1 cellular context compared by ENCODE assay signal in the genomic region with DNA sequence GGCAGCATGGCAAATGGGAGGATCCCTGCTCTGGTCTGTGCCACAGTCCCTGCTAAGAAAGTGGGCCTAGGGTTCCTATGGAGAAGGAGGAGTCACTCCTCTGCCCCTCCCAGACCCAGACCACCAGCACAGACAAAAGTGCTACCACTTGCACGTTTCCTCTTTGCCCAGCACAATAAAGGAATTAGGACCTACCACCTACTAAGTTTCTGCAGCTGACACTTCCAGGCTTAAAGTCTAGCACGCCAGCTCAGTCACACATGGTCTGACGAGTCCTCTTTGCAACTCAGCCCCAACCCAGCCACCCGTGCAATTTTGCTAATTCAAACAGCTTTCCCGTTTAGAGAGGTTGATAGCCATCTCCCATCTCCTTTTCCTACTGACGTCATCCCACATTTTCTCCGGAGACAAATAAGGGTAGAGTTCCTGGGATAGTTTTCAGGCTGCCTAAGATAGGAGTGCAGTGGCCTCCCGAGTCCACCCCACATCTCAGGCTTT.
TF ChIP-seq lines count a peak whose summit lies in the region.

No MANE protein-coding gene starts in this region.

TF ChIP-seq in K562, 482 proteins besides CTCF, POLR2A, EP300 and RAD21 (continued from another document):
- TF ChIP-seq DPF2 (IDR thresholded peaks at IDR 0.05): peak; percentile 60; the same call in 1 of the 2 replicates
- no peak for TF ChIP-seq PHB2 (IDR thresholded peaks at IDR 0.05; ENCODE audit: low read depth)
- no peak for TF ChIP-seq ATF1 (CRISPR knock-in tag; IDR thresholded peaks at IDR 0.05)
- TF ChIP-seq ATF1 (tag; IDR thresholded peaks at IDR 0.05): peak; percentile 66; the same call in 1 of the 2 replicates
- peak; percentile 96 for TF ChIP-seq ATF7 (IDR thresholded peaks at IDR 0.05)
- TF ChIP-seq, protein P1, sequence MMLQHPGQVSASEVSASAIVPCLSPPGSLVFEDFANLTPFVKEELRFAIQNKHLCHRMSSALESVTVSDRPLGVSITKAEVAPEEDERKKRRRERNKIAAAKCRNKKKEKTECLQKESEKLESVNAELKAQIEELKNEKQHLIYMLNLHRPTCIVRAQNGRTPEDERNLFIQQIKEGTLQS (IDR thresholded peaks at IDR 0.05): peak; percentile 87
- TF ChIP-seq, protein P1 (CRISPR knock-in tag; conservative IDR thresholded peaks at IDR 0.05): no peak
- no peak for TF ChIP-seq BCL6 (CRISPR knock-in tag; IDR thresholded peaks at IDR 0.05)
- TF ChIP-seq PRMT5 (CRISPR knock-in tag; IDR thresholded peaks at IDR 0.05): no peak
- peak in 1 of 2 experiments; percentile 4; a peak in 1 of 4 replicates for TF ChIP-seq MAZ (CRISPR knock-in tag; conservative IDR thresholded peaks at IDR 0.05 in 1 of 2, IDR thresholded peaks at IDR 0.05 in 1 of 2)
- 0 out of 2 replicates have a peak, but pooled peaks have one; percentile 6 for TF ChIP-seq RNF2 (IDR thresholded peaks at IDR 0.05)
